Comparison of ENCODE assay signal across 17 cellular contexts in the genomic region with DNA sequence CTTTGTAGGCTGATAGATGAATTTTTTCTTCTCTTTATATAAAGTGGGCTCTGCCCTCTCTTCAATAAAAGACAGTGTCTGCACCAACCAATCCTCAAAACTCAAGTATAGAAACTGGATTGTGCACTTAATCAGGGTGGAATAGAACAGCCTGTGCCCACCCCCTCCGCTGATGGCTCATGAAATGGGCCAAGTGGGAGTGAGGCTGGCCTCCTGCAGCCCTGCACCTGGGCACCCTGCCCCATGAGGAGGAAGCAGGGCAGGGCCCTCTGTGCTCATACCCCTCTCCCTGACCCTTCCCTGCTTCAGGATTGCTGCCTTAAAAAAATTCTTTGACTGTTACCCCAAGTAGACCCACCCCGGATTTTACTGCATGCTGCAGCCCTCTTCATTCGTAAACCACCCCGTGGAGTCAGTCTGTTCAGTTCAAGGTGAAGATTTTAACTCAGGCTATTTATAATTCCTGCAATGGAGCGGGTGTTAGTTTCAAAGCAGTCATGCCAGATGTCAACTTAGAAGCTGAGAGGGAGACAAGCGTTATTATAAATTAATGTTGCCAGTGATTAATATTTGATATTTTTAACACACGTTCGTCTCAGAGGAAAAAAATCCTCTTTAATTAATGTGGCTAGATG. TPM values are rescaled to one million over a fixed set of nuclear protein-coding genes. Genes with fewer than 3 reads are reported as not detected.
"Had no signal": no experiment of that assay in that cellular context is flagged by ENCODE, and none has a peak within 500 bp of the region (broad histone marks: within the 10 kb centered on the region; RNA-seq: fewer than 3 reads in every experiment).

No MANE protein-coding gene starts in this region.

- H3K9me3 ChIP-seq: adrenal gland, colonic mucosa, lower lobe of right lung, right lobe of liver, thoracic aorta had no signal

- H3K9me3 Mint-ChIP-seq: activated naive CD4-positive, alpha-beta T cell treated with anti-CD3 and anti-CD28 coated beads for 36 hours; activated T-helper 17 cell treated with anti-CD3 and anti-CD28 coated beads, Interleukin-2, amount 50 U/mL, for 72 hours; nephron; T-cell had no signal

- H3K4me3 ChIP-seq: adrenal gland, cardiac muscle cell, colonic mucosa, lower lobe of right lung, right lobe of liver, thoracic aorta had no signal

- H3K4me1 Mint-ChIP-seq: activated T-helper 17 cell treated with anti-CD3 and anti-CD28 coated beads, Interleukin-2, amount 50 U/mL, for 72 hours; nephron; T-cell had no signal

- H3K36me3 ChIP-seq: adrenal gland, cardiac muscle cell, colonic mucosa, lower lobe of right lung, right lobe of liver, thoracic aorta had no signal

- ATAC-seq: activated T-helper 17 cell treated with anti-CD3 and anti-CD28 coated beads, Interleukin-2, amount 50 U/mL, for 72 hours; T-cell had no signal

- H3K27ac Mint-ChIP-seq: activated naive CD4-positive, alpha-beta T cell treated with anti-CD3 and anti-CD28 coated beads for 36 hours; activated T-helper 17 cell treated with anti-CD3 and anti-CD28 coated beads, Interleukin-2, amount 50 U/mL, for 72 hours; nephron; progenitor cell of endocrine pancreas; T-cell had no signal

- H3K4me3 Mint-ChIP-seq: activated naive CD4-positive, alpha-beta T cell treated with anti-CD3 and anti-CD28 coated beads for 36 hours; activated T-helper 17 cell treated with anti-CD3 and anti-CD28 coated beads, Interleukin-2, amount 50 U/mL, for 72 hours; nephron; T-cell had no signal

- H3K27me3 Mint-ChIP-seq: activated T-helper 17 cell treated with anti-CD3 and anti-CD28 coated beads, Interleukin-2, amount 50 U/mL, for 72 hours had no signal

- H3K27me3 ChIP-seq: adrenal gland, cardiac muscle cell, colonic mucosa, right lobe of liver had no signal

- H3K27ac ChIP-seq: adrenal gland, cardiac muscle cell, colonic mucosa, lower lobe of right lung, right lobe of liver, thoracic aorta had no signal

- DNase-seq: activated CD4-positive, CD25-positive, alpha-beta regulatory T cell treated with anti-CD3 and anti-CD28 coated beads, Interleukin-2, amount 50 U/mL, for 72 hours; activated naive CD4-positive, alpha-beta T cell treated with anti-CD3 and anti-CD28 coated beads for 36 hours; adrenal gland; colonic mucosa; kidney glomerular epithelial cell; lower lobe of right lung; occipital lobe; right lobe of liver; T-cell; T-helper 9 cell had no signal

- H3K36me3 Mint-ChIP-seq: T-cell had no signal

- H3K4me1 ChIP-seq: adrenal gland, colonic mucosa, right lobe of liver had no signal

RNA-seq across cellular contexts. Expression of gene PROK1, which starts 15.8 kb away (rescaled TPM):
- total RNA-seq: activated naive CD4-positive, alpha-beta T cell treated with anti-CD3 and anti-CD28 coated beads for 36 hours; activated T-helper 17 cell treated with anti-CD3 and anti-CD28 coated beads, Interleukin-2, amount 50 U/mL, for 72 hours; colonic mucosa; lower lobe of right lung; occipital lobe; progenitor cell of endocrine pancreas; right lobe of liver had no signal
- polyA plus RNA-seq: cardiac muscle cell had no signal

RNA-seq across cellular contexts. Expression of gene KCNA10, which starts 52.2 kb away (rescaled TPM):
- total RNA-seq: activated naive CD4-positive, alpha-beta T cell treated with anti-CD3 and anti-CD28 coated beads for 36 hours; activated T-helper 17 cell treated with anti-CD3 and anti-CD28 coated beads, Interleukin-2, amount 50 U/mL, for 72 hours; adrenal gland; cardiac muscle cell; colonic mucosa; lower lobe of right lung; occipital lobe; progenitor cell of endocrine pancreas; right lobe of liver; T-cell; thoracic aorta; ureter had no signal
- polyA plus RNA-seq: adrenal gland, cardiac muscle cell, esophagus had no signal
